Comparison of ENCODE assay signal across 8 cellular contexts in genomic region chr2:84970956-84971798, GRCh38. TPM values are rescaled to one million over a fixed set of nuclear protein-coding genes. Genes with fewer than 3 reads are reported as not detected.
DNase-seq lines count a peak whose midpoint lies in the region; ATAC-seq and TF ChIP-seq lines count a peak whose summit lies in the region.

Gene KCMF1, plus strand, starts transcription at chr2:84971161. Its CDS starts 291 bp downstream, at chr2:84971452.

- intact Hi-C loops in CD4-positive, alpha-beta memory T cell (cut with micrococcal nuclease), result loop anchor here (2.0 kb wide), 2 partner anchors 64 to 188 kb away; no protein-coding TSS in a partner anchor

- peak within 1 kb of the TSS; percentile 63 to 90 for H3K4me3 ChIP-seq in CD4-positive, alpha-beta memory T cell (ENCODE audit: low read length in 2 of 2)

- CTCF ChIA-PET in CD4-positive, alpha-beta memory T cell (lab: Charles Lee; ENCODE audit: partially characterized antibody), result interaction anchor here (1.2 to 3.3 kb wide), 3 partner anchors 27 to 46 kb away, joined by 4 to 25 read pairs (median 10); no protein-coding TSS in a partner anchor
- CTCF ChIA-PET in RWPE1 (lab: Yijun Ruan, JAX), result interaction anchor here (0.6 to 1.3 kb wide), 2 partner anchors 45 to 62 kb away, joined by 3 to 5 read pairs; no protein-coding TSS in a partner anchor

- peak within 1 kb of the TSS; percentile 97 to 100 (median 99) for H3K27ac Mint-ChIP-seq in CD4-positive, alpha-beta memory T cell
- H3K27ac Mint-ChIP-seq in natural killer cell treated with Interleukin-12 subunit alpha and Interleukin-12 subunit beta and Interleukin-15 and Interleukin-18, amount 100 ng/mL, for 72 hours, result peak within 1 kb of the TSS; percentile 98 to 99

- no peaks in the 10 kb centered on the region for H3K36me3 ChIP-seq in CD4-positive, alpha-beta memory T cell (ENCODE audit: insufficient read depth, low read length)

- H3K4me3 Mint-ChIP-seq in CD4-positive, alpha-beta memory T cell, result peak within 1 kb of the TSS; percentile 93 to 100 (median 99)
- peak within 1 kb of the TSS; percentile 99 for H3K4me3 Mint-ChIP-seq in natural killer cell treated with Interleukin-12 subunit alpha and Interleukin-12 subunit beta and Interleukin-15 and Interleukin-18, amount 100 ng/mL, for 72 hours

- no peaks in the 10 kb centered on the region for H3K27me3 ChIP-seq in CD4-positive, alpha-beta memory T cell (ENCODE audit: insufficient read depth, low read length)

- H3K4me1 Mint-ChIP-seq in CD4-positive, alpha-beta memory T cell, result peaks cover 41 to 74% (median 56%) of the 10 kb centered on the region in 4 donors
- H3K4me1 Mint-ChIP-seq in natural killer cell treated with Interleukin-12 subunit alpha and Interleukin-12 subunit beta and Interleukin-15 and Interleukin-18, amount 100 ng/mL, for 72 hours (ENCODE audit: low read depth in 2 of 2), result peaks cover 40 to 46% of the 10 kb centered on the region in 2 donors

- ATAC-seq in GM19372 (IDR thresholded peaks at IDR 0.05; ENCODE audit: low read depth, unreplicated experiment), result peak; percentile 47
- ATAC-seq in HG03469 (IDR thresholded peaks at IDR 0.05; ENCODE audit: unreplicated experiment), result peak; percentile 30
- peak; percentile 75 to 87 for ATAC-seq in natural killer cell treated with Interleukin-12 subunit alpha and Interleukin-12 subunit beta and Interleukin-15 and Interleukin-18, amount 100 ng/mL, for 72 hours
- ATAC-seq in stimulated activated naive CD8-positive, alpha-beta T cell treated with anti-CD3 and anti-CD28 coated beads, Interleukin-15, Interleukin-2, amounts not matched to agents 100 U/mL and 50 U/mL, for 24 hours, result peak; percentile 67

- H3K27ac ChIP-seq in CD4-positive, alpha-beta memory T cell (ENCODE audit: low read depth, low read length), result peak within 1 kb of the TSS; percentile 93
- peak within 1 kb of the TSS; percentile 98 for H3K27ac ChIP-seq in RWPE1

- H3K36me3 Mint-ChIP-seq in CD4-positive, alpha-beta memory T cell, result peaks cover 8 to 25% of the 10 kb centered on the region in 2 donors
- peaks cover 20% of the 10 kb centered on the region for H3K36me3 Mint-ChIP-seq in natural killer cell treated with Interleukin-12 subunit alpha and Interleukin-12 subunit beta and Interleukin-15 and Interleukin-18, amount 100 ng/mL, for 72 hours

- H3K27me3 Mint-ChIP-seq in CD4-positive, alpha-beta memory T cell, result peaks cover 0 to 2% of the 10 kb centered on the region in 2 donors
- no peaks in the 10 kb centered on the region for H3K27me3 Mint-ChIP-seq in natural killer cell treated with Interleukin-12 subunit alpha and Interleukin-12 subunit beta and Interleukin-15 and Interleukin-18, amount 100 ng/mL, for 72 hours

- H3K4me1 ChIP-seq in CD4-positive, alpha-beta memory T cell (ENCODE audit: insufficient read depth, low read length), result peaks cover 61% of the 10 kb centered on the region

- no peak for TF ChIP-seq CTCF in RWPE1 (conservative IDR thresholded peaks at IDR 0.05; ENCODE audit: low read depth)

- H3K9me3 Mint-ChIP-seq in CD4-positive, alpha-beta memory T cell, result peaks cover 0 to 4% (median 0%) of the 10 kb centered on the region in 8 donors
- no peaks in the 10 kb centered on the region for H3K9me3 Mint-ChIP-seq in natural killer cell treated with Interleukin-12 subunit alpha and Interleukin-12 subunit beta and Interleukin-15 and Interleukin-18, amount 100 ng/mL, for 72 hours

- POLR2A ChIA-PET in CD4-positive, alpha-beta memory T cell (lab: Charles Lee; ENCODE audit: partially characterized antibody), result interaction anchor here (0.6 to 6.3 kb wide), 17 partner anchors 10 to 512 kb away, joined by 3 to 195 read pairs (median 5); partner anchors contain the start of genes SUCLG1, TMSB10 and TRABD2A
- POLR2A ChIA-PET in RWPE1 (lab: Yijun Ruan, JAX; ENCODE audit: low non-redundant PET), result interaction anchor here (0.5 to 1.1 kb wide), 3 partner anchors 45 to 298 kb away, joined by 3 to 5 read pairs (median 4); no protein-coding TSS in a partner anchor

- no peaks in the 10 kb centered on the region for H3K9me3 ChIP-seq in CD4-positive, alpha-beta memory T cell (ENCODE audit: control insufficient read depth in 1 of 2, low read length in 2 of 2)

- peak; percentile 64 to 79 (median 71) for DNase-seq in CD4-positive, alpha-beta memory T cell
- DNase-seq in RWPE1 (ENCODE audit: low spot score) (peak; percentile 77), fibroblast of peridontal ligament (ENCODE audit: extremely low read depth) (peak; percentile 59)
- DNase-seq in activated effector memory CD4-positive, alpha-beta T cell treated with Interleukin-2 at 50 U/mL for 16 hours, result peak; percentile 56
- peak; percentile 86 for DNase-seq in natural killer cell treated with Interleukin-12 subunit alpha and Interleukin-12 subunit beta and Interleukin-15 and Interleukin-18, amount 100 ng/mL, for 72 hours (ENCODE audit: low spot score)
- peak; percentile 82 for DNase-seq in stimulated activated naive CD8-positive, alpha-beta T cell treated with anti-CD3 and anti-CD28 coated beads, Interleukin-15, Interleukin-2, amounts not matched to agents 100 U/mL and 50 U/mL, for 24 hours

RNA-seq across cellular contexts. Expression of gene KCMF1, which starts in this region (rescaled TPM):
- 10 to 100 TPM; 59.8 to 62.7 TPM for total RNA-seq in CD4-positive, alpha-beta memory T cell
- 10 to 100 TPM; 25.8 to 34.6 TPM for polyA plus RNA-seq in CD4-positive, alpha-beta memory T cell
- 100 to 1,000 TPM in 1 of 2 donors, 10 to 100 TPM in 1; 96.1 to 117 TPM for total RNA-seq in natural killer cell treated with Interleukin-12 subunit alpha and Interleukin-12 subunit beta and Interleukin-15 and Interleukin-18, amount 100 ng/mL, for 72 hours

Comparison
In these comparisons a context has a peak if more than half of its experiments do, and no peak if none do; other contexts are left out.
1. Peak in every context shown above with its lines: DNase-seq, ATAC-seq, H3K4me3 ChIP-seq and H3K27ac ChIP-seq.
2. ATAC-seq: peak in every context shown above with its lines; median percentile 81 in natural killer cell treated with Interleukin-12 subunit alpha and Interleukin-12 subunit beta and Interleukin-15 and Interleukin-18, amount 100 ng/mL, for 72 hours; 67 in stimulated activated naive CD8-positive, alpha-beta T cell treated with anti-CD3 and anti-CD28 coated beads, Interleukin-15, Interleukin-2, amounts not matched to agents 100 U/mL and 50 U/mL, for 24 hours; 47 in GM19372; 30 in HG03469.